ENCODE assay signal across 14 cellular contexts in the genomic region with DNA sequence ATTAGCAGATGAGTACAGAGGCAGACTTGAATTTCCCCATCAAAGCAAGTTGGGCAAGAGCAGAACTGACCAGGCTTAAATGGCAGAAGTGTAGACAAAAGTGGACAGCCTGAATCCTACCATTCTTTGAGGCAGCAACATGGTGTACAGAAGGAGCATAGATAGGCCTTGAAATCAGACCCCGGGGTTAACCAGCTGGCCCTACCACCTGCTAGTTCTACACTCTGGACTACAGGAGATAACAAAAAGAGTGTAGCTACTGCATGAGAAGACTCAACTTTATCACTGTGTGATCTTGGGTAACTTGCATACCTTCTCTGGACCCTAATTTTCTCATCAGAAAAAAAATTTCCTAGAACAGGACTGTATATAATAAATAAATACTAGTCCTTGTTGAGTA.
DNase-seq lines count a peak whose midpoint lies in the region; ATAC-seq, FAIRE-seq and TF ChIP-seq lines count a peak whose summit lies in the region.
"Had no signal": no experiment of that assay in that cellular context is flagged by ENCODE, and none has a peak within 500 bp of the region (broad histone marks: within the 10 kb centered on the region; RNA-seq: fewer than 3 reads in every experiment).

No MANE protein-coding gene starts in this region.

- no peaks in the 10 kb centered on the region; the same call in 2 of the 3 replicates for H3K9me3 ChIP-seq in GM12878 (replicated peaks; ENCODE audit: control insufficient read depth, insufficient read depth, low read length)

- RAD21 ChIA-PET in GM12878 (lab: Charles Lee; ENCODE audit: unreplicated experiment) = interaction anchor here (1.9 to 10.9 kb wide), 4 partner anchors 12 to 145 kb away, joined by 14 to 222 read pairs (median 169); no protein-coding TSS in a partner anchor

- WGBS in GM12878 (ENCODE audit: insufficient coverage, insufficient replicate concordance, low lambda C conversion rate, missing lambda C conversion rate) = 0% methylated on average over 1 of the region's 1 CpG

- H3K27me3 Mint-ChIP-seq in osteocyte (ENCODE audit: unreplicated experiment) = peaks cover 27% of the 10 kb centered on the region

- FAIRE-seq in GM12878 (lab: Jason Lieb, UNC) = no peak

- no peak overlapping the region; the same call in 1 of the 2 replicates for H3K9ac ChIP-seq in GM12878 (ENCODE audit: control insufficient read depth, insufficient read depth, low read length)

- POLR2A ChIA-PET in GM12878 (lab: Charles Lee) = interaction anchor here (0.9 to 7.0 kb wide), 4 partner anchors 7 to 142 kb away, joined by 3 to 86 read pairs (median 17); no protein-coding TSS in a partner anchor

- no peak overlapping the region for H3K27ac Mint-ChIP-seq in osteocyte (ENCODE audit: unreplicated experiment)
- H3K27ac Mint-ChIP-seq: CD4-positive, CD25-positive, alpha-beta regulatory T cell had no signal

- no peaks in the 10 kb centered on the region for H3K36me3 Mint-ChIP-seq in osteocyte (ENCODE audit: unreplicated experiment)
- H3K36me3 Mint-ChIP-seq: CD4-positive, CD25-positive, alpha-beta regulatory T cell had no signal

- TF ChIP-seq CTCF in GM12878 (IDR thresholded peaks at IDR 0.05 in 2 of 3, conservative IDR thresholded peaks at IDR 0.05 in 1 of 3; ENCODE audit: control insufficient read depth in 2 of 3, extremely low read depth in 1 of 3, insufficient read depth in 1 of 3, low read depth in 3 of 3, low read length in 3 of 3) = no peak
- no peak for TF ChIP-seq CTCF in osteocyte (IDR thresholded peaks at IDR 0.05)

- in situ Hi-C loops in GM12878 (cut with MboI) = no loop called here

- no peak for TF ChIP-seq RAD21 in GM12878 (IDR thresholded peaks at IDR 0.05; ENCODE audit: insufficient read depth, low read depth, low read length)

- no peaks in the 10 kb centered on the region; the same call in 1 of the 2 replicates for H3K79me2 ChIP-seq in GM12878 (ENCODE audit: control insufficient read depth, insufficient read depth, low read length)

- no peak for TF ChIP-seq EP300 in GM12878 (IDR thresholded peaks at IDR 0.05; ENCODE audit: borderline replicate concordance in 1 of 2, control insufficient read depth in 1 of 2, low read depth in 2 of 2, low read length in 2 of 2)

- H3K36me3 ChIP-seq in GM12878 (ENCODE audit: control insufficient read depth in 2 of 2, insufficient read depth in 2 of 2, low read length in 1 of 2) = no peaks in the 10 kb centered on the region

- peaks cover 53% of the 10 kb centered on the region for H3K4me1 ChIP-seq in GM12878 (ENCODE audit: control insufficient read depth, insufficient read depth, low read length)

- no peak overlapping the region for H3K4me3 Mint-ChIP-seq in osteocyte (ENCODE audit: unreplicated experiment)
- H3K4me3 Mint-ChIP-seq: CD4-positive, CD25-positive, alpha-beta regulatory T cell had no signal

- no peaks in the 10 kb centered on the region for H3K27me3 ChIP-seq in GM12878 (replicated peaks in 1 of 2; ENCODE audit: control insufficient read depth in 2 of 2, insufficient read depth in 2 of 2, low read length in 1 of 2)

- intact Hi-C loops in GM12878 (cut with micrococcal nuclease; ENCODE audit: unreplicated experiment) = no loop called here

- H3K4me2 ChIP-seq in GM12878 (ENCODE audit: control insufficient read depth, insufficient read depth) = peak overlapping the region; percentile 74; the same call in 1 of the 2 replicates

- TF ChIP-seq POLR2A in GM12878 (IDR thresholded peaks at IDR 0.05; ENCODE audit: low read depth, low read length) = no peak

- no peak overlapping the region for H3K4me3 ChIP-seq in GM12878

- peaks cover 18% of the 10 kb centered on the region for H3K4me1 Mint-ChIP-seq in osteocyte (ENCODE audit: unreplicated experiment)

- ATAC-seq in GM12878 = no peak

- SMC1A ChIA-PET in GM12878 (lab: Charles Lee; ENCODE audit: uncharacterized antibody, unreplicated experiment) = interaction anchor here (0.9 to 17.2 kb wide), 10 partner anchors 9 to 144 kb away, joined by 3 to 325 read pairs (median 38); no protein-coding TSS in a partner anchor

- BruUV-seq in GM12878 (replicated peaks; lab: Mats Ljungman, UMichigan) = no TSS peak

- H4K20me1 ChIP-seq in GM12878 (ENCODE audit: control insufficient read depth, insufficient read depth) = no peaks in the 10 kb centered on the region

- CTCF ChIA-PET in GM12878 (lab: Yijun Ruan, JAX) = interaction anchor here (0.6 to 7.1 kb wide), 6 partner anchors 12 to 170 kb away, joined by 3 to 65 read pairs (median 32); no protein-coding TSS in a partner anchor

- H3K9me3 Mint-ChIP-seq in osteocyte (ENCODE audit: unreplicated experiment) = no peaks in the 10 kb centered on the region

- DNase-seq in NCI-H2171 treated with DMSO at 0.1 percent for 48 hours (lab: John Stamatoyannopoulos, UW) (peak; percentile 47), NCI-H2171 (lab: John Stamatoyannopoulos, UW) (no peak), NCI-H524 (lab: John Stamatoyannopoulos, UW) (peak; percentile 13 to 51), GM12878 (ENCODE audit: low read depth, low spot score) (no peak), AG08395 (ENCODE audit: low spot score) (no peak), NCI-H1436 treated with DMSO at 0.1 percent for 48 hours (lab: John Stamatoyannopoulos, UW) (no peak), osteocyte (ENCODE audit: extremely low spot score, unreplicated experiment) (no peak)
- no peak for DNase-seq in activated CD8-positive, alpha-beta memory T cell treated with anti-CD3 and anti-CD28 coated beads for 24 hours
- DNase-seq: CD4-positive, CD25-positive, alpha-beta regulatory T cell; DND-41; H7; NCI-H226; SHP77 treated with DMSO at 0.1 percent for 48 hours; SW 1271 had no signal

- H2AFZ ChIP-seq in GM12878 (ENCODE audit: control insufficient read depth, low read depth, low read length) = no peak overlapping the region; the same call in 1 of the 2 replicates

- peak overlapping the region; percentile 95 for H3K27ac ChIP-seq in GM12878 (ENCODE audit: control insufficient read depth, insufficient read depth)

TF ChIP-seq in GM12878, 131 proteins besides CTCF, POLR2A, EP300 and RAD21:
- TF ChIP-seq, protein P1, sequence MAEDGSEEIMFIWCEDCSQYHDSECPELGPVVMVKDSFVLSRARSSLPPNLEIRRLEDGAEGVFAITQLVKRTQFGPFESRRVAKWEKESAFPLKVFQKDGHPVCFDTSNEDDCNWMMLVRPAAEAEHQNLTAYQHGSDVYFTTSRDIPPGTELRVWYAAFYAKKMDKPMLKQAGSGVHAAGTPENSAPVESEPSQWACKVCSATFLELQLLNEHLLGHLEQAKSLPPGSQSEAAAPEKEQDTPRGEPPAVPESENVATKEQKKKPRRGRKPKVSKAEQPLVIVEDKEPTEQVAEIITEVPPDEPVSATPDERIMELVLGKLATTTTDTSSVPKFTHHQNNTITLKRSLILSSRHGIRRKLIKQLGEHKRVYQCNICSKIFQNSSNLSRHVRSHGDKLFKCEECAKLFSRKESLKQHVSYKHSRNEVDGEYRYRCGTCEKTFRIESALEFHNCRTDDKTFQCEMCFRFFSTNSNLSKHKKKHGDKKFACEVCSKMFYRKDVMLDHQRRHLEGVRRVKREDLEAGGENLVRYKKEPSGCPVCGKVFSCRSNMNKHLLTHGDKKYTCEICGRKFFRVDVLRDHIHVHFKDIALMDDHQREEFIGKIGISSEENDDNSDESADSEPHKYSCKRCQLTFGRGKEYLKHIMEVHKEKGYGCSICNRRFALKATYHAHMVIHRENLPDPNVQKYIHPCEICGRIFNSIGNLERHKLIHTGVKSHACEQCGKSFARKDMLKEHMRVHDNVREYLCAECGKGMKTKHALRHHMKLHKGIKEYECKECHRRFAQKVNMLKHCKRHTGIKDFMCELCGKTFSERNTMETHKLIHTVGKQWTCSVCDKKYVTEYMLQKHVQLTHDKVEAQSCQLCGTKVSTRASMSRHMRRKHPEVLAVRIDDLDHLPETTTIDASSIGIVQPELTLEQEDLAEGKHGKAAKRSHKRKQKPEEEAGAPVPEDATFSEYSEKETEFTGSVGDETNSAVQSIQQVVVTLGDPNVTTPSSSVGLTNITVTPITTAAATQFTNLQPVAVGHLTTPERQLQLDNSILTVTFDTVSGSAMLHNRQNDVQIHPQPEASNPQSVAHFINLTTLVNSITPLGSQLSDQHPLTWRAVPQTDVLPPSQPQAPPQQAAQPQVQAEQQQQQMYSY (CRISPR knock-in tag; IDR thresholded peaks at IDR 0.05) = no peak
- TF ChIP-seq SUPT20H (IDR thresholded peaks at IDR 0.05; ENCODE audit: borderline replicate concordance, control insufficient read depth, low read depth, low read length) = no peak

Comparison
In these comparisons a context has a peak if more than half of its experiments do, and no peak if none do; other contexts are left out.
1. DNase-seq: peak in NCI-H2171 treated with DMSO at 0.1 percent for 48 hours (single experiment) and NCI-H524 (2 of 2); none in NCI-H2171 (single experiment), GM12878 (single experiment), AG08395 (single experiment), activated CD8-positive, alpha-beta memory T cell treated with anti-CD3 and anti-CD28 coated beads for 24 hours (single experiment), NCI-H1436 treated with DMSO at 0.1 percent for 48 hours (single experiment) and osteocyte (single experiment).